In genomic region chr14:68359862-68360552, GRCh38 we compare ENCODE assay signal across 9 cellular contexts.
DNase-seq lines count a peak whose midpoint lies in the region; ATAC-seq and TF ChIP-seq lines count a peak whose summit lies in the region.
"Had no signal": no experiment of that assay in that cellular context is flagged by ENCODE, and none has a peak within 500 bp of the region (broad histone marks: within the 10 kb centered on the region; RNA-seq: fewer than 3 reads in every experiment).

No MANE protein-coding gene starts in this region.

- TF ChIP-seq CTCF in coronary artery (IDR thresholded peaks at IDR 0.05) = no peak
- no peak for TF ChIP-seq CTCF in upper lobe of right lung (IDR thresholded peaks at IDR 0.05)

- no peaks in the 10 kb centered on the region for H3K9me3 ChIP-seq in upper lobe of right lung

- ATAC-seq in upper lobe of right lung = peak; percentile 89
- ATAC-seq: activated T-cell treated with anti-CD3 and anti-CD28 coated beads, Interleukin-2, amount 50 U/mL, for 72 hours had no signal

- H3K4me3 Mint-ChIP-seq in activated naive CD4-positive, alpha-beta T cell treated with anti-CD3 and anti-CD28 coated beads, Interleukin-2, amount 10 ng/mL, durations not matched to agents 7 days and 5 days = no peak overlapping the region

- H3K36me3 Mint-ChIP-seq in activated naive CD4-positive, alpha-beta T cell treated with anti-CD3 and anti-CD28 coated beads, Interleukin-2, amount 10 ng/mL, durations not matched to agents 7 days and 5 days = no peaks in the 10 kb centered on the region

- peaks cover 1% of the 10 kb centered on the region for H3K9me3 Mint-ChIP-seq in activated naive CD4-positive, alpha-beta T cell treated with anti-CD3 and anti-CD28 coated beads, Interleukin-2, amount 10 ng/mL, durations not matched to agents 7 days and 5 days

- DNase-seq in activated naive CD4-positive, alpha-beta T cell treated with Interleukin-2 at 50 U/mL for 16 hours = peak; percentile 14
- no peak for DNase-seq in activated naive CD4-positive, alpha-beta T cell treated with anti-CD3 and anti-CD28 coated beads, Interleukin-2, amount 10 ng/mL, durations not matched to agents 7 days and 5 days
- DNase-seq in coronary artery (ENCODE audit: low spot score) = no peak
- peak; percentile 81 for DNase-seq in midbrain (lab: John Stamatoyannopoulos, UW)
- DNase-seq in upper lobe of right lung = peak; percentile 86
- no peak for DNase-seq in DMS114 treated with DMSO at 0.1 percent for 48 hours (lab: John Stamatoyannopoulos, UW; ENCODE audit: unreplicated experiment)
- no peak for DNase-seq in germinal center (ENCODE audit: low spot score)
- no peak for DNase-seq in NCI-H1436 treated with DMSO at 0.1 percent for 48 hours (lab: John Stamatoyannopoulos, UW)

- no peak overlapping the region for H3K4me3 ChIP-seq in coronary artery
- H3K4me3 ChIP-seq in upper lobe of right lung = no peak overlapping the region

- intact Hi-C loops in upper lobe of right lung (cut with DNase I) = no loop called here

- no peak overlapping the region for H3K27ac Mint-ChIP-seq in activated naive CD4-positive, alpha-beta T cell treated with anti-CD3 and anti-CD28 coated beads, Interleukin-2, amount 10 ng/mL, durations not matched to agents 7 days and 5 days
- H3K27ac Mint-ChIP-seq: activated T-cell treated with anti-CD3 and anti-CD28 coated beads, Interleukin-2, amount 50 U/mL, for 72 hours had no signal

- no peaks in the 10 kb centered on the region for H3K27me3 Mint-ChIP-seq in activated naive CD4-positive, alpha-beta T cell treated with anti-CD3 and anti-CD28 coated beads, Interleukin-2, amount 10 ng/mL, durations not matched to agents 7 days and 5 days

- CTCF ChIA-PET in activated naive CD4-positive, alpha-beta T cell treated with anti-CD3 and anti-CD28 coated beads, Interleukin-2, amount 10 ng/mL, durations not matched to agents 7 days and 5 days (lab: Charles Lee) = no interaction called here

- H3K4me1 ChIP-seq in upper lobe of right lung = peaks cover 20% of the 10 kb centered on the region

- H3K27ac ChIP-seq in coronary artery = peak overlapping the region; percentile 81 to 82
- peak overlapping the region; percentile 81 for H3K27ac ChIP-seq in upper lobe of right lung

- H3K27me3 ChIP-seq in upper lobe of right lung = no peaks in the 10 kb centered on the region

- peaks cover 7% of the 10 kb centered on the region for H3K4me1 Mint-ChIP-seq in activated naive CD4-positive, alpha-beta T cell treated with anti-CD3 and anti-CD28 coated beads, Interleukin-2, amount 10 ng/mL, durations not matched to agents 7 days and 5 days

- no peaks in the 10 kb centered on the region for H3K36me3 ChIP-seq in upper lobe of right lung

Comparison
In these comparisons a context has a peak if more than half of its experiments do, and no peak if none do; other contexts are left out.
1. DNase-seq: peak in activated naive CD4-positive, alpha-beta T cell treated with Interleukin-2 at 50 U/mL for 16 hours (single experiment), midbrain (single experiment) and upper lobe of right lung (single experiment); none in activated naive CD4-positive, alpha-beta T cell treated with anti-CD3 and anti-CD28 coated beads, Interleukin-2, amount 10 ng/mL, durations not matched to agents 7 days and 5 days (single experiment), coronary artery (single experiment), DMS114 treated with DMSO at 0.1 percent for 48 hours (single experiment), germinal center (single experiment) and NCI-H1436 treated with DMSO at 0.1 percent for 48 hours (single experiment).